8 cellular contexts compared by ENCODE assay signal in genomic region chr2:85433511-85434089, GRCh38. TPM values are rescaled to one million over a fixed set of nuclear protein-coding genes. Genes with fewer than 3 reads are reported as not detected.
DNase-seq lines count a peak whose midpoint lies in the region; ATAC-seq, FAIRE-seq and TF ChIP-seq lines count a peak whose summit lies in the region.

No MANE protein-coding gene starts in this region.

- no peaks in the 10 kb centered on the region for H3K27me3 ChIP-seq in spleen (replicated peaks in 1 of 7)

- DNase-seq in Ammon's horn (ENCODE audit: low spot score): peak; percentile 97
- DNase-seq in NCI-H446 (lab: John Stamatoyannopoulos, UW): peak; percentile 41 to 83
- peak; percentile 80 for DNase-seq in middle frontal gyrus (ENCODE audit: extremely low spot score, low spot score)
- no peak for DNase-seq in stimulated activated CD4-positive, alpha-beta T cell treated with anti-CD3 and anti-CD28 coated beads, Interleukin-15, amount 100 ng/mL, for 24 hours
- no peak for DNase-seq in spleen

- WGBS in spleen, 5 donors: 70 to 84% (median 80%) methylated on average over 6 of the region's 6 CpGs

- H3K36me3 ChIP-seq in spleen: no peaks in the 10 kb centered on the region

- H3K9me3 ChIP-seq in spleen: no peaks in the 10 kb centered on the region

- TF ChIP-seq POLR2A in spleen (IDR thresholded peaks at IDR 0.05): no peak

- peaks cover 11 to 55% (median 39%) of the 10 kb centered on the region in 6 donors for H3K4me1 ChIP-seq in spleen

- intact Hi-C loops in spleen (cut with DNase I; ENCODE audit: low total_unique reads): no loop called here

- TF ChIP-seq CTCF in spleen (IDR thresholded peaks at IDR 0.05 in 8 of 11, conservative IDR thresholded peaks at IDR 0.05 in 3 of 11): no peak

- peak; percentile 55 for FAIRE-seq in endometrium (lab: Jason Lieb, UNC)

- H3K4me3 ChIP-seq in spleen: no peak overlapping the region

- ATAC-seq in HG03135 (IDR thresholded peaks at IDR 0.05; ENCODE audit: unreplicated experiment): no peak
- no peak for ATAC-seq in GM18858 (IDR thresholded peaks at IDR 0.05; ENCODE audit: unreplicated experiment)

- peak overlapping the region in 3 of 8 donors; percentile 22 to 98 (median 55) for H3K27ac ChIP-seq in spleen

RNA-seq across cellular contexts. Expression of gene SH2D6, which starts 15.1 kb away (rescaled TPM):
- total RNA-seq in spleen: under 1 TPM in 1 of 7 donors, not detected in 6; 0.94 TPM
- polyA plus RNA-seq in spleen: under 1 TPM in 1 of 3 donors, not detected in 2; 0.20 TPM

RNA-seq across cellular contexts. Expression of gene CAPG, which starts 23.4 kb away (rescaled TPM):
- 10 to 100 TPM; 31.1 to 62.6 (median 47.1) TPM for total RNA-seq in spleen
- polyA plus RNA-seq in spleen: 100 to 1,000 TPM in 2 of 3 donors, 10 to 100 TPM in 1; 74.6 to 196 (median 115) TPM

Comparison
In these comparisons a context has a peak if more than half of its experiments do, and no peak if none do; other contexts are left out.
1. DNase-seq: peak in Ammon's horn (single experiment), NCI-H446 (2 of 2) and middle frontal gyrus (single experiment); none in stimulated activated CD4-positive, alpha-beta T cell treated with anti-CD3 and anti-CD28 coated beads, Interleukin-15, amount 100 ng/mL, for 24 hours (single experiment) and spleen (single experiment).